In the genomic region with DNA sequence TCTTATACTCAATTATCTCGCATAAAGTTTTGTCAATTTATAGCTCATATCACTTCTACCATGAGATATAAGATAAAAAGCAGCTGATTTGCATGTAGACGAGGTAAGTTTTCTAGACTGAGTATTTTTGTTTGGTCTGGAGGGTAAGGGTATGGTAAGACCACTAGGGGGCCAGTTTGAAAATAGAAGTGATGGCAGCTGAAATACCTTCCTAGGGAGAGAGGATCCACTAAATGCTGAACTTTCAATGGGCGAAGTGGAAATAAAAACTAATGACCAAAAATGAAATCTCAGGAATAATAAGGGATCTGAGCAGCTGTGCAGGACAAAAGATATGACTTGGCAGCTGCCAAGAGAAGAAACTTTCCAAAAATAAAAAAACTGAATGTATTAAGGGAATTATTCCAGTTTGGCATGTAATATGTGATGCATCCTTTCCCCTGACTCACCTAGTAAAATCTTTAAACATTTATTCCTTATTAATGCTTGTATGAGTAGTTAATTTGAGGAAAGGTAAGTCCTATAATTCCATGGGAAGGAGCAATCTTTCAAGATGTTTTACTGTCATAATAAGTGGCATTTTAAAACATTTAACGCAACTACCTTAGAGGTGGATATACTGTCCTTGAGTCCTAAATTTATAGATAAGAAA, we compare ENCODE assay signal across 9 cellular contexts.
DNase-seq lines count a peak whose midpoint lies in the region; ATAC-seq and TF ChIP-seq lines count a peak whose summit lies in the region.
"Had no signal": no experiment of that assay in that cellular context is flagged by ENCODE, and none has a peak within 500 bp of the region (broad histone marks: within the 10 kb centered on the region; RNA-seq: fewer than 3 reads in every experiment).

No MANE protein-coding gene starts in this region.

- peak; percentile 73 to 78 for TF ChIP-seq RAD21 in liver (IDR thresholded peaks at IDR 0.05)

- H3K4me3 ChIP-seq in cardiac muscle cell = no peak overlapping the region
- H3K4me3 ChIP-seq in right cardiac atrium (ENCODE audit: low read length) = no peak overlapping the region
- H3K4me3 ChIP-seq in liver (ENCODE audit: low read depth in 1 of 3, low read length in 3 of 3) = no peak overlapping the region
- no peak overlapping the region for H3K4me3 ChIP-seq in colonic mucosa

- H3K27me3 ChIP-seq in cardiac muscle cell (no peaks in the 10 kb centered on the region), right cardiac atrium (ENCODE audit: control insufficient read depth, insufficient read depth) (no peaks in the 10 kb centered on the region), liver (ENCODE audit: control insufficient read depth in 4 of 4, insufficient read depth in 4 of 4, low read length in 3 of 4) (no peaks in the 10 kb centered on the region), colonic mucosa (no peaks in the 10 kb centered on the region)

- intact Hi-C loops in right cardiac atrium (cut with DNase I) (no loop called here), colonic mucosa (cut with DNase I) (no loop called here)

- H3K36me3 ChIP-seq in cardiac muscle cell (no peaks in the 10 kb centered on the region), liver (ENCODE audit: control insufficient read depth in 4 of 4, insufficient read depth in 3 of 4, low read depth in 1 of 4, low read length in 3 of 4) (no peaks in the 10 kb centered on the region), colonic mucosa (no peaks in the 10 kb centered on the region)

- TF ChIP-seq CTCF in cardiac muscle cell (IDR thresholded peaks at IDR 0.05; ENCODE audit: low read depth, low read length) (peak; percentile 66), liver (IDR thresholded peaks at IDR 0.05; ENCODE audit: low read depth, low read length, missing input control) (peak; percentile 49), colonic mucosa (IDR thresholded peaks at IDR 0.05) (no peak)

- ATAC-seq in right cardiac atrium = no peak
- peak; percentile 70 for ATAC-seq in HG03103 (IDR thresholded peaks at IDR 0.05; ENCODE audit: low read depth, unreplicated experiment)
- ATAC-seq in GM19455 (IDR thresholded peaks at IDR 0.05; ENCODE audit: unreplicated experiment) = no peak

- DNase-seq in cardiac muscle cell (ENCODE audit: low read depth in 1 of 2, low spot score in 1 of 2) = peak; percentile 60 to 61
- DNase-seq in right cardiac atrium = no peak
- DNase-seq in SW480 (ENCODE audit: low spot score) = peak; percentile 28
- DNase-seq in NCI-H2029 (lab: John Stamatoyannopoulos, UW) = no peak
- DNase-seq in colonic mucosa = no peak
- DNase-seq: stimulated activated naive B cell treated with anti-CD40 and anti-IgM and Interleukin-4, amounts not matched to agents 10 μg/mL and 1 μg/mL and 100 μg/mL, for 72 hours had no signal

- WGBS in right cardiac atrium = 66% methylated on average over 4 of the region's 4 CpGs
- 33% methylated on average over 4 of the region's 4 CpGs for WGBS in liver

- H3K4me1 ChIP-seq in cardiac muscle cell (ENCODE audit: low read depth) (no peaks in the 10 kb centered on the region), right cardiac atrium (ENCODE audit: control insufficient read depth, insufficient read depth, low read length) (no peaks in the 10 kb centered on the region), liver (ENCODE audit: control insufficient read depth in 4 of 4, insufficient read depth in 4 of 4, low read length in 3 of 4) (no peaks in the 10 kb centered on the region), colonic mucosa (no peaks in the 10 kb centered on the region)

- H3K9ac ChIP-seq in liver (ENCODE audit: low read depth in 1 of 2, low read length in 2 of 2) (no peak overlapping the region), colonic mucosa (ENCODE audit: low read depth in 2 of 2, low read length in 2 of 2) (no peak overlapping the region)

- H3K9me3 ChIP-seq in cardiac muscle cell (ENCODE audit: low read depth) (no peaks in the 10 kb centered on the region), right cardiac atrium (ENCODE audit: control insufficient read depth, low read length) (no peaks in the 10 kb centered on the region), liver (ENCODE audit: control insufficient read depth in 4 of 4, low read length in 3 of 4) (no peaks in the 10 kb centered on the region), colonic mucosa (no peaks in the 10 kb centered on the region)

- H3K27ac ChIP-seq in cardiac muscle cell = no peak overlapping the region
- no peak overlapping the region for H3K27ac ChIP-seq in right cardiac atrium (ENCODE audit: low read length)
- H3K27ac ChIP-seq in liver (ENCODE audit: low read depth in 1 of 2, low read length in 2 of 2) = no peak overlapping the region
- no peak overlapping the region for H3K27ac ChIP-seq in colonic mucosa

TF ChIP-seq in liver, 16 proteins besides CTCF, POLR2A, EP300 and RAD21:
- TF ChIP-seq HNF4G (IDR thresholded peaks at IDR 0.05) (no peak), GABPA (IDR thresholded peaks at IDR 0.05 in 1 of 2, conservative IDR thresholded peaks at IDR 0.05 in 1 of 2) (no peak)

Comparison
In these comparisons a context has a peak if more than half of its experiments do, and no peak if none do; other contexts are left out.
1. DNase-seq: peak in cardiac muscle cell (2 of 2) and SW480 (single experiment); none in right cardiac atrium (0 of 3), NCI-H2029 (single experiment) and colonic mucosa (single experiment).